ENCODE assay signal across 8 cellular contexts in genomic region chr2:217988840-217989204, GRCh38. TPM values are rescaled to one million over a fixed set of nuclear protein-coding genes. Genes with fewer than 3 reads are reported as not detected.
DNase-seq lines count a peak whose midpoint lies in the region; TF ChIP-seq lines count a peak whose summit lies in the region.
"Had no signal": no experiment of that assay in that cellular context is flagged by ENCODE, and none has a peak within 500 bp of the region (broad histone marks: within the 10 kb centered on the region; RNA-seq: fewer than 3 reads in every experiment).

No MANE protein-coding gene starts in this region.

- H3K9me3 ChIP-seq in adipocyte (ENCODE audit: control insufficient read depth, low read length) (no peaks in the 10 kb centered on the region), stomach (no peaks in the 10 kb centered on the region)

- TF ChIP-seq CTCF in HFFc6 (IDR thresholded peaks at IDR 0.05) (peak; percentile 57), stomach (IDR thresholded peaks at IDR 0.05) (peak in 1 of 7 experiments; percentile 28)

- peaks cover 24% of the 10 kb centered on the region for H3K4me1 Mint-ChIP-seq in HFFc6 (ENCODE audit: low read depth)

- H3K4me3 ChIP-seq in adipocyte (ENCODE audit: low read length) (no peak overlapping the region), stomach (no peak overlapping the region)

- H3K27me3 ChIP-seq in adipocyte (replicated peaks; ENCODE audit: control insufficient read depth, insufficient read depth, low read length) (no peaks in the 10 kb centered on the region), stomach (no peaks in the 10 kb centered on the region)

- intact Hi-C loops in stomach (cut with DNase I; ENCODE audit: low total_unique reads) = loop anchor here (5.0 to 10.0 kb wide), 2 partner anchors 94 to 202 kb away; no protein-coding TSS in a partner anchor

- H3K36me3 Mint-ChIP-seq in HFFc6 (ENCODE audit: low read depth) = peaks cover 20% of the 10 kb centered on the region
- H3K36me3 Mint-ChIP-seq: naive B cell had no signal

- peak overlapping the region; percentile 76 for H3K9ac ChIP-seq in adipocyte (ENCODE audit: low read length)

- peaks cover 5% of the 10 kb centered on the region for H3K27me3 Mint-ChIP-seq in HFFc6 (ENCODE audit: insufficient read depth)

- peak; percentile 46 for DNase-seq in HFFc6
- no peak for DNase-seq in adipocyte (ENCODE audit: low read depth)
- peak; percentile 43 for DNase-seq in kidney glomerular epithelial cell (lab: John Stamatoyannopoulos, UW)
- DNase-seq in stomach = no peak
- DNase-seq in NCI-H2227 treated with DMSO at 0.1 percent for 48 hours (lab: John Stamatoyannopoulos, UW) = no peak
- DNase-seq in activated CD4-positive, alpha-beta T cell treated with anti-CD3 and anti-CD28 coated beads for 4 hours = no peak
- no peak for DNase-seq in NCI-H345 (lab: John Stamatoyannopoulos, UW)

- H3K36me3 ChIP-seq in adipocyte (ENCODE audit: control insufficient read depth, insufficient read depth, low read length, severe bottlenecking) (peaks cover 74% of the 10 kb centered on the region), stomach (no peaks in the 10 kb centered on the region)

- H3K27ac Mint-ChIP-seq in HFFc6 = peak overlapping the region; percentile 78

- no peak for TF ChIP-seq POLR2A in stomach (IDR thresholded peaks at IDR 0.05)

- 42 to 50% (median 44%) methylated on average over 4 of the region's 4 CpGs for WGBS in stomach, 5 donors

- peak overlapping the region; percentile 2; the same call in 1 of the 2 replicates for H3K4me3 Mint-ChIP-seq in HFFc6
- H3K4me3 Mint-ChIP-seq: naive B cell had no signal

- H3K4me1 ChIP-seq in adipocyte (ENCODE audit: control insufficient read depth, insufficient read depth, low read length) (peaks cover 42% of the 10 kb centered on the region), stomach (peaks cover 20 to 35% (median 27%) of the 10 kb centered on the region in 4 donors)

- no peaks in the 10 kb centered on the region for H3K9me3 Mint-ChIP-seq in HFFc6
- H3K9me3 Mint-ChIP-seq: naive B cell had no signal

- TF ChIP-seq EP300 in stomach (IDR thresholded peaks at IDR 0.05) = no peak

- peak overlapping the region in 4 of 5 donors; percentile 78 to 82 (median 80) for H3K27ac ChIP-seq in stomach

RNA-seq across cellular contexts. Expression of gene TNS1, which starts 14.0 kb away (rescaled TPM):
- 100 to 1,000 TPM; 113 to 139 (median 126) TPM for total RNA-seq in HFFc6 (2021; fragmentation: NEBNext Ultra II Directional; extraction: Animal tissue kit (Norgen Biotek cat#: 25700))
- total RNA-seq in stomach = 100 to 1,000 TPM; 145 to 682 (median 198) TPM
- 10 to 100 TPM; 18.5 to 44.9 (median 33.2) TPM for polyA plus RNA-seq in stomach

Comparison
In these comparisons a context has a peak if more than half of its experiments do, and no peak if none do; other contexts are left out.
1. DNase-seq: peak in HFFc6 (single experiment) and kidney glomerular epithelial cell (single experiment); none in adipocyte (single experiment), stomach (single experiment), NCI-H2227 treated with DMSO at 0.1 percent for 48 hours (single experiment), activated CD4-positive, alpha-beta T cell treated with anti-CD3 and anti-CD28 coated beads for 4 hours (0 of 2) and NCI-H345 (single experiment).